In genomic region chr18:74063023-74063422, GRCh38 we compare ENCODE assay signal across 10 cellular contexts.
DNase-seq lines count a peak whose midpoint lies in the region; ATAC-seq and TF ChIP-seq lines count a peak whose summit lies in the region.
"Had no signal": no experiment of that assay in that cellular context is flagged by ENCODE, and none has a peak within 500 bp of the region (broad histone marks: within the 10 kb centered on the region; RNA-seq: fewer than 3 reads in every experiment).

No MANE protein-coding gene starts in this region.

- CTCF ChIA-PET in activated CD4-positive, alpha-beta memory T cell treated with anti-CD3 and anti-CD28 coated beads for 36 hours (lab: Charles Lee): interaction anchor here (1.2 to 1.7 kb wide), 2 partner anchors 23 to 54 kb away, joined by 3 to 6 read pairs; no protein-coding TSS in a partner anchor
- CTCF ChIA-PET in activated CD4-positive, alpha-beta memory T cell treated with anti-CD3 and anti-CD28 coated beads, Interleukin-2, amount 10 ng/mL, durations not matched to agents 7 days and 5 days (lab: Charles Lee): interaction anchor here (0.8 to 1.6 kb wide), 3 partner anchors 19 to 431 kb away, joined by 3 read pairs; no protein-coding TSS in a partner anchor
- CTCF ChIA-PET in PC-3 (lab: Charles Lee): no interaction called here

- H3K27ac ChIP-seq in PC-3 (ENCODE audit: low read length): no peak overlapping the region
- H3K27ac ChIP-seq: foreskin keratinocyte had no signal

- H3K27me3 Mint-ChIP-seq in activated CD4-positive, alpha-beta memory T cell treated with anti-CD3 and anti-CD28 coated beads for 36 hours: peaks cover 5% of the 10 kb centered on the region
- peaks cover 2% of the 10 kb centered on the region for H3K27me3 Mint-ChIP-seq in activated CD4-positive, alpha-beta memory T cell treated with anti-CD3 and anti-CD28 coated beads, Interleukin-2, amount 10 ng/mL, durations not matched to agents 7 days and 5 days
- H3K27me3 Mint-ChIP-seq in stimulated activated naive B cell treated with anti-CD40 and anti-IgM and Interleukin-4, amounts not matched to agents 10 μg/mL and 1 μg/mL and 100 μg/mL, for 72 hours: no peaks in the 10 kb centered on the region

- no peaks in the 10 kb centered on the region for H3K9me3 Mint-ChIP-seq in activated CD4-positive, alpha-beta memory T cell treated with anti-CD3 and anti-CD28 coated beads for 36 hours
- H3K9me3 Mint-ChIP-seq in activated CD4-positive, alpha-beta memory T cell treated with anti-CD3 and anti-CD28 coated beads, Interleukin-2, amount 10 ng/mL, durations not matched to agents 7 days and 5 days: no peaks in the 10 kb centered on the region
- H3K9me3 Mint-ChIP-seq in stimulated activated naive B cell treated with anti-CD40 and anti-IgM and Interleukin-4, amounts not matched to agents 10 μg/mL and 1 μg/mL and 100 μg/mL, for 72 hours: peaks cover 3 to 4% of the 10 kb centered on the region in 2 donors
- H3K9me3 Mint-ChIP-seq: central memory CD8-positive, alpha-beta T cell had no signal

- peak overlapping the region; percentile 38 for H3K27ac Mint-ChIP-seq in activated CD4-positive, alpha-beta memory T cell treated with anti-CD3 and anti-CD28 coated beads for 36 hours
- no peak overlapping the region for H3K27ac Mint-ChIP-seq in activated CD4-positive, alpha-beta memory T cell treated with anti-CD3 and anti-CD28 coated beads, Interleukin-2, amount 10 ng/mL, durations not matched to agents 7 days and 5 days
- peak overlapping the region; percentile 48 for H3K27ac Mint-ChIP-seq in stimulated activated naive B cell treated with anti-CD40 and anti-IgM and Interleukin-4, amounts not matched to agents 10 μg/mL and 1 μg/mL and 100 μg/mL, for 72 hours

- intact Hi-C loops in activated CD4-positive, alpha-beta memory T cell treated with anti-CD3 and anti-CD28 coated beads for 36 hours (cut with micrococcal nuclease): loop anchor here (1.0 to 5.0 kb wide), 3 partner anchors 20 to 434 kb away; partner anchors contain the start of gene CNDP2
- intact Hi-C loops in PC-3 (cut with micrococcal nuclease): no loop called here

- POLR2A ChIA-PET in activated CD4-positive, alpha-beta memory T cell treated with anti-CD3 and anti-CD28 coated beads for 36 hours (lab: Charles Lee): no interaction called here
- POLR2A ChIA-PET in activated CD4-positive, alpha-beta memory T cell treated with anti-CD3 and anti-CD28 coated beads, Interleukin-2, amount 10 ng/mL, durations not matched to agents 7 days and 5 days (lab: Charles Lee): no interaction called here
- POLR2A ChIA-PET in PC-3 (lab: Charles Lee; ENCODE audit: unreplicated experiment): no interaction called here

- TF ChIP-seq CTCF in PC-3 (conservative IDR thresholded peaks at IDR 0.05; ENCODE audit: low read depth, low read length): no peak

- H3K4me1 Mint-ChIP-seq in activated CD4-positive, alpha-beta memory T cell treated with anti-CD3 and anti-CD28 coated beads for 36 hours (ENCODE audit: low read depth): peaks cover 25% of the 10 kb centered on the region
- H3K4me1 Mint-ChIP-seq in activated CD4-positive, alpha-beta memory T cell treated with anti-CD3 and anti-CD28 coated beads, Interleukin-2, amount 10 ng/mL, durations not matched to agents 7 days and 5 days: peaks cover 28% of the 10 kb centered on the region
- H3K4me1 Mint-ChIP-seq in stimulated activated naive B cell treated with anti-CD40 and anti-IgM and Interleukin-4, amounts not matched to agents 10 μg/mL and 1 μg/mL and 100 μg/mL, for 72 hours: peaks cover 38 to 49% of the 10 kb centered on the region in 2 donors
- H3K4me1 Mint-ChIP-seq: central memory CD8-positive, alpha-beta T cell had no signal

- peak; percentile 43 for DNase-seq in activated CD4-positive, alpha-beta memory T cell treated with anti-CD3 and anti-CD28 coated beads for 36 hours
- no peak for DNase-seq in activated CD4-positive, alpha-beta memory T cell treated with anti-CD3 and anti-CD28 coated beads, Interleukin-2, amount 10 ng/mL, durations not matched to agents 7 days and 5 days
- peak; percentile 11 for DNase-seq in PC-3
- peak; percentile 26 for DNase-seq in stimulated activated naive B cell treated with anti-CD40 and anti-IgM and Interleukin-4, amounts not matched to agents 10 μg/mL and 1 μg/mL and 100 μg/mL, for 72 hours
- DNase-seq in CD1c-positive myeloid dendritic cell (ENCODE audit: extremely low spot score): no peak
- no peak for DNase-seq in NCI-H524 (lab: John Stamatoyannopoulos, UW)
- DNase-seq: foreskin keratinocyte had no signal

- H3K9me2 ChIP-seq in PC-3 (replicated peaks; ENCODE audit: low read length): no peaks in the 10 kb centered on the region

- H4K20me1 ChIP-seq in PC-3 (ENCODE audit: low read length): no peaks in the 10 kb centered on the region

- H3K4me3 ChIP-seq in PC-3 (ENCODE audit: low read length): no peak overlapping the region

- H3K79me2 ChIP-seq in PC-3 (ENCODE audit: low read length): no peaks in the 10 kb centered on the region

- no peak overlapping the region for H3K9ac ChIP-seq in PC-3 (ENCODE audit: low read length)

- H3K9me3 ChIP-seq in PC-3 (ENCODE audit: low read length): no peaks in the 10 kb centered on the region

- H3F3A ChIP-seq in PC-3 (ENCODE audit: low read length, unreplicated experiment): no peaks in the 10 kb centered on the region

- peak; percentile 72 for ATAC-seq in HG02943 (IDR thresholded peaks at IDR 0.05; ENCODE audit: low read depth, unreplicated experiment)
- no peak for ATAC-seq in PC-3
- peak; percentile 72 to 73 for ATAC-seq in stimulated activated naive B cell treated with anti-CD40 and anti-IgM and Interleukin-4, amounts not matched to agents 10 μg/mL and 1 μg/mL and 100 μg/mL, for 72 hours (replicated peaks)
- ATAC-seq in GM21576 (IDR thresholded peaks at IDR 0.05; ENCODE audit: unreplicated experiment): no peak
- ATAC-seq: foreskin keratinocyte had no signal

- H3K36me3 Mint-ChIP-seq in activated CD4-positive, alpha-beta memory T cell treated with anti-CD3 and anti-CD28 coated beads for 36 hours: no peaks in the 10 kb centered on the region
- no peaks in the 10 kb centered on the region for H3K36me3 Mint-ChIP-seq in activated CD4-positive, alpha-beta memory T cell treated with anti-CD3 and anti-CD28 coated beads, Interleukin-2, amount 10 ng/mL, durations not matched to agents 7 days and 5 days (ENCODE audit: low read depth)
- H3K36me3 Mint-ChIP-seq in stimulated activated naive B cell treated with anti-CD40 and anti-IgM and Interleukin-4, amounts not matched to agents 10 μg/mL and 1 μg/mL and 100 μg/mL, for 72 hours: no peaks in the 10 kb centered on the region

- no peaks in the 10 kb centered on the region for H3K4me1 ChIP-seq in PC-3 (ENCODE audit: insufficient read depth, low read length)
- H3K4me1 ChIP-seq: foreskin keratinocyte had no signal

- no peak overlapping the region for H3K4me3 Mint-ChIP-seq in activated CD4-positive, alpha-beta memory T cell treated with anti-CD3 and anti-CD28 coated beads for 36 hours
- H3K4me3 Mint-ChIP-seq in activated CD4-positive, alpha-beta memory T cell treated with anti-CD3 and anti-CD28 coated beads, Interleukin-2, amount 10 ng/mL, durations not matched to agents 7 days and 5 days: no peak overlapping the region
- no peak overlapping the region for H3K4me3 Mint-ChIP-seq in stimulated activated naive B cell treated with anti-CD40 and anti-IgM and Interleukin-4, amounts not matched to agents 10 μg/mL and 1 μg/mL and 100 μg/mL, for 72 hours
- H3K4me3 Mint-ChIP-seq: central memory CD8-positive, alpha-beta T cell had no signal

- no peak overlapping the region for H3K4me2 ChIP-seq in PC-3 (ENCODE audit: low read length)

- H2AFZ ChIP-seq in PC-3 (ENCODE audit: low read length): no peak overlapping the region

- BruUV-seq in PC-3 (replicated peaks; lab: Mats Ljungman, UMichigan): no TSS peak

- H3K27me3 ChIP-seq in PC-3 (ENCODE audit: low read length): peaks cover 43% of the 10 kb centered on the region
- H3K27me3 ChIP-seq: foreskin keratinocyte had no signal

- H3K36me3 ChIP-seq in PC-3 (ENCODE audit: low read depth, low read length): no peaks in the 10 kb centered on the region

Comparison
In these comparisons a context has a peak if more than half of its experiments do, and no peak if none do; other contexts are left out.
1. DNase-seq: peak in activated CD4-positive, alpha-beta memory T cell treated with anti-CD3 and anti-CD28 coated beads for 36 hours (single experiment), PC-3 (single experiment) and stimulated activated naive B cell treated with anti-CD40 and anti-IgM and Interleukin-4, amounts not matched to agents 10 μg/mL and 1 μg/mL and 100 μg/mL, for 72 hours (single experiment); none in activated CD4-positive, alpha-beta memory T cell treated with anti-CD3 and anti-CD28 coated beads, Interleukin-2, amount 10 ng/mL, durations not matched to agents 7 days and 5 days (single experiment), CD1c-positive myeloid dendritic cell (single experiment) and NCI-H524 (0 of 2).
2. ATAC-seq: peak in HG02943 (single experiment) and stimulated activated naive B cell treated with anti-CD40 and anti-IgM and Interleukin-4, amounts not matched to agents 10 μg/mL and 1 μg/mL and 100 μg/mL, for 72 hours (2 of 2); none in PC-3 (single experiment) and GM21576 (single experiment).